1 cellular context compared by ENCODE assay signal in genomic region chr5:134438268-134438622, GRCh38.
TF ChIP-seq lines count a peak whose summit lies in the region.

No MANE protein-coding gene starts in this region.

TF ChIP-seq in GM23338, 12 proteins besides CTCF, POLR2A, EP300 and RAD21 (continued from another document):
- TF ChIP-seq REST (IDR thresholded peaks at IDR 0.05; ENCODE audit: unreplicated experiment) (no peak), STAT1 (IDR thresholded peaks at IDR 0.05; ENCODE audit: unreplicated experiment) (no peak), ZNF114 (CRISPR knock-in tag; IDR thresholded peaks at IDR 0.05) (no peak), NANOG (IDR thresholded peaks at IDR 0.05; ENCODE audit: borderline replicate concordance) (no peak)
